ENCODE assay signal across 1 cellular context in genomic region chr2:135876066-135876711, GRCh38.
TF ChIP-seq lines count a peak whose summit lies in the region.

Gene MCM6 (minus strand): TSS chr2:135876443. CDS start chr2:135876365, 78 bp downstream.

TF ChIP-seq in HEK293, 187 proteins besides CTCF, POLR2A, EP300 and RAD21 (continued from another document):
- TF ChIP-seq ZNF274 (IDR thresholded peaks at IDR 0.05; ENCODE audit: low read length) (no peak), ZNF274 (tag by site-specific recombination; IDR thresholded peaks at IDR 0.05; ENCODE audit: borderline replicate concordance) (no peak), ZSCAN16 (tag by site-specific recombination; IDR thresholded peaks at IDR 0.05) (no peak), GLIS1 (tag by site-specific recombination; IDR thresholded peaks at IDR 0.05) (no peak), ZNF768 (tag by site-specific recombination; IDR thresholded peaks at IDR 0.05) (no peak), ZNF292 (tag by site-specific recombination; IDR thresholded peaks at IDR 0.05; ENCODE audit: borderline replicate concordance, low read depth) (no peak), ZNF488 (tag by site-specific recombination; IDR thresholded peaks at IDR 0.05) (no peak), ZNF629 (tag by site-specific recombination; IDR thresholded peaks at IDR 0.05) (no peak; the same call in 1 of the 2 replicates), ZNF610 (tag by site-specific recombination; IDR thresholded peaks at IDR 0.05; ENCODE audit: borderline replicate concordance) (no peak), WT1 (tag by site-specific recombination; IDR thresholded peaks at IDR 0.05) (no peak), ZNF335 (tag by site-specific recombination; conservative IDR thresholded peaks at IDR 0.05) (0 out of 2 replicates have a peak, but pooled peaks have one; percentile 16), SP3 (tag by site-specific recombination; IDR thresholded peaks at IDR 0.05) (peak; percentile 70), SCRT2 (tag by site-specific recombination; IDR thresholded peaks at IDR 0.05) (peak; percentile 57), KLF7 (tag by site-specific recombination; IDR thresholded peaks at IDR 0.05; ENCODE audit: borderline replicate concordance) (no peak), SP2 (tag by site-specific recombination; IDR thresholded peaks at IDR 0.05) (peak; percentile 95), ZSCAN4 (tag by site-specific recombination; IDR thresholded peaks at IDR 0.05) (no peak), ZNF362 (tag by site-specific recombination; IDR thresholded peaks at IDR 0.05) (peak; percentile 87), MYNN (tag by site-specific recombination; IDR thresholded peaks at IDR 0.05; ENCODE audit: borderline replicate concordance) (no peak), ZSCAN5A (tag by site-specific recombination; IDR thresholded peaks at IDR 0.05) (no peak), HOXC10 (CRISPR knock-in tag; IDR thresholded peaks at IDR 0.05) (peak; percentile 99), ZNF416 (tag by site-specific recombination; IDR thresholded peaks at IDR 0.05) (no peak), ZNF18 (tag by site-specific recombination; IDR thresholded peaks at IDR 0.05) (no peak), ZNF398 (tag by site-specific recombination; IDR thresholded peaks at IDR 0.05) (no peak), ZNF561 (tag by site-specific recombination; IDR thresholded peaks at IDR 0.05; ENCODE audit: borderline replicate concordance) (no peak), HOXD13 (CRISPR knock-in tag; IDR thresholded peaks at IDR 0.05; ENCODE audit: borderline replicate concordance) (peak; percentile 91; the same call in 1 of the 2 replicates), ZSCAN30 (tag by site-specific recombination; IDR thresholded peaks at IDR 0.05) (no peak)
